In the genomic region with DNA sequence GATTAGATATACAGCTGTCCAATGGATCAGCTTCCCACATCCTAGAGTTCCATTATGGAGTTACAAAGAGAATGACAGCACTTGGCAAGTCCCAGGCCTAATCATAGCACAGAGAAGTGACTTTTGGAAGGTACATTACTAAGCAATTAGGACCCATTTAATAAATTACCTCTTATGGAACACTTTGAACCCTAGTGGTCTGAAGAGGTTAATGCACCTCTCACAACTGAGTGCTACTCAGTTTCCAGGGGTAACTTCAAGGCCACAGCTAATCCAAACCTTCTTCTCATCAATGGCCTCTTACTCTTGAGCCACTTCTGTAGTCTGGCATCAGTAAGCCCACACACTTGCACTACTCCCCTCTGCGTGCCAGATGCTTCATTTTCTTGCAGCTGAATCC, we compare ENCODE assay signal across 1 cellular context.
TF ChIP-seq lines count a peak whose summit lies in the region.

No MANE protein-coding gene starts in this region.

TF ChIP-seq in endothelial cell of umbilical vein, 7 proteins besides CTCF, POLR2A, EP300 and RAD21 (continued from another document):
- TF ChIP-seq, protein P1, sequence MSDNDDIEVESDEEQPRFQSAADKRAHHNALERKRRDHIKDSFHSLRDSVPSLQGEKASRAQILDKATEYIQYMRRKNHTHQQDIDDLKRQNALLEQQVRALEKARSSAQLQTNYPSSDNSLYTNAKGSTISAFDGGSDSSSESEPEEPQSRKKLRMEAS (IDR thresholded peaks at IDR 0.05; ENCODE audit: insufficient read depth, insufficient read length): no peak
- no peak for TF ChIP-seq JUN (IDR thresholded peaks at IDR 0.05; ENCODE audit: borderline replicate concordance, insufficient read depth, insufficient read length, low read depth)
- TF ChIP-seq EZH2 (IDR thresholded peaks at IDR 0.05; ENCODE audit: borderline replicate concordance, low read depth, low read length, severe bottlenecking): no peak
- TF ChIP-seq MYC (IDR thresholded peaks at IDR 0.05; ENCODE audit: low read depth, low read length): no peak
- no peak for TF ChIP-seq GATA2 (IDR thresholded peaks at IDR 0.05; ENCODE audit: insufficient read depth, insufficient read length, low read depth, low read length)
- TF ChIP-seq POLR2AphosphoS5 (IDR thresholded peaks at IDR 0.05; ENCODE audit: insufficient read depth, low read depth, low read length): no peak
